9 cellular contexts compared by ENCODE assay signal in genomic region chr1:209569445-209570207, GRCh38. TPM values are rescaled to one million over a fixed set of nuclear protein-coding genes. Genes with fewer than 3 reads are reported as not detected.
DNase-seq lines count a peak whose midpoint lies in the region; ATAC-seq and TF ChIP-seq lines count a peak whose summit lies in the region.
"Had no signal": no experiment of that assay in that cellular context is flagged by ENCODE, and none has a peak within 500 bp of the region (broad histone marks: within the 10 kb centered on the region; RNA-seq: fewer than 3 reads in every experiment).

No MANE protein-coding gene starts in this region.

- H2BK5ac ChIP-seq in mesenchymal stem cell (ENCODE audit: low read depth, low read length, poor library complexity, severe bottlenecking): no peak overlapping the region

- no peak overlapping the region for H2AFZ ChIP-seq in mesenchymal stem cell (ENCODE audit: low read depth, low read length)

- no peaks in the 10 kb centered on the region for H3K79me1 ChIP-seq in mesenchymal stem cell (replicated peaks; ENCODE audit: low read length, poor library complexity, severe bottlenecking)

- H3K27me3 Mint-ChIP-seq in HFFc6 (ENCODE audit: insufficient read depth): peaks cover 17% of the 10 kb centered on the region

- no peak overlapping the region for H4K91ac ChIP-seq in mesenchymal stem cell (ENCODE audit: low read length)

- peak overlapping the region in 1 of 2 experiments; percentile 26 for H2BK12ac ChIP-seq in mesenchymal stem cell (ENCODE audit: low read length in 2 of 2)

- TF ChIP-seq POLR2A in GM18505 (IDR thresholded peaks at IDR 0.05; ENCODE audit: borderline replicate concordance, extremely low read depth, insufficient read depth, insufficient read length): no peak

- WGBS in mesenchymal stem cell: 12% methylated on average over 9 of the region's 9 CpGs

- no peaks in the 10 kb centered on the region for H3K36me3 ChIP-seq in mesenchymal stem cell (ENCODE audit: control insufficient read depth in 1 of 2, insufficient read depth in 2 of 2, low read depth in 1 of 2, low read length in 2 of 2)

- no peak overlapping the region for H3K27ac Mint-ChIP-seq in HFFc6
- H3K27ac Mint-ChIP-seq: activated naive CD8-positive, alpha-beta T cell had no signal

- H3K27me3 ChIP-seq in mesenchymal stem cell (ENCODE audit: control insufficient read depth in 1 of 2, insufficient read depth in 1 of 2, low read length in 2 of 2): peaks cover 36 to 53% of the 10 kb centered on the region in 2 experiments

- H3K4me2 ChIP-seq in mesenchymal stem cell (ENCODE audit: low read length, poor library complexity, severe bottlenecking): no peak overlapping the region

- H3K9ac ChIP-seq in mesenchymal stem cell (ENCODE audit: low read length): peak overlapping the region; percentile 82

- peak; percentile 92 for DNase-seq in COLO829 (ENCODE audit: low spot score)
- DNase-seq in HFFc6: peak; percentile 59
- peak; percentile 80 for DNase-seq in NCI-H460 (ENCODE audit: extremely low read depth, low read depth)
- DNase-seq in activated CD4-positive, alpha-beta T cell treated with anti-CD3 and anti-CD28 coated beads, Interleukin-2, amount 50 U/mL, for 24 hours (ENCODE audit: low read depth in 1 of 2, low spot score in 1 of 2): peak; percentile 38 to 72
- DNase-seq in dermis microvascular lymphatic vessel endothelial cell (ENCODE audit: low read depth in 2 of 2): peak; percentile 62 to 84
- peak; percentile 76 for DNase-seq in mesenchymal stem cell
- peak; percentile 30 to 46 for DNase-seq in stimulated activated CD8-positive, alpha-beta memory T cell treated with anti-CD3 and anti-CD28 coated beads, Interleukin-15, amount 100 ng/mL, for 4 hours (ENCODE audit: low read depth in 2 of 2)

- no peak for ATAC-seq in GM18505 (IDR thresholded peaks at IDR 0.05; ENCODE audit: unreplicated experiment)

- H3K4ac ChIP-seq in mesenchymal stem cell (ENCODE audit: low read depth in 1 of 2, low read length in 2 of 2): no peak overlapping the region

- no peaks in the 10 kb centered on the region for H3K9me3 Mint-ChIP-seq in HFFc6

- H3K4me1 ChIP-seq in mesenchymal stem cell (ENCODE audit: control insufficient read depth, insufficient read depth, low read depth, low read length): no peaks in the 10 kb centered on the region

- no peak overlapping the region for H3K18ac ChIP-seq in mesenchymal stem cell (ENCODE audit: low read depth in 1 of 2, low read length in 2 of 2)

- no peak overlapping the region for H3K23ac ChIP-seq in mesenchymal stem cell (ENCODE audit: low read length in 2 of 2)

- H3K4me3 Mint-ChIP-seq in HFFc6: peak overlapping the region; percentile 52
- H3K4me3 Mint-ChIP-seq: activated naive CD8-positive, alpha-beta T cell had no signal

- no peaks in the 10 kb centered on the region for H3K36me3 Mint-ChIP-seq in HFFc6 (ENCODE audit: low read depth)
- H3K36me3 Mint-ChIP-seq: activated naive CD8-positive, alpha-beta T cell had no signal

- peak overlapping the region; percentile 31 for H4K8ac ChIP-seq in mesenchymal stem cell (ENCODE audit: low read length)

- no peak overlapping the region for H2BK120ac ChIP-seq in mesenchymal stem cell (ENCODE audit: low read depth, low read length)

- no peak overlapping the region for H3K14ac ChIP-seq in mesenchymal stem cell (ENCODE audit: low read length in 2 of 2)

- no peaks in the 10 kb centered on the region for H3K9me3 ChIP-seq in mesenchymal stem cell (ENCODE audit: control insufficient read depth, low read length)

- peak overlapping the region in 1 of 2 experiments; percentile 70 for H3K4me3 ChIP-seq in mesenchymal stem cell (ENCODE audit: insufficient read depth in 1 of 2, low read depth in 1 of 2, low read length in 2 of 2)

- peak; percentile 95 for TF ChIP-seq CTCF in HFFc6 (IDR thresholded peaks at IDR 0.05)

- H2AK5ac ChIP-seq in mesenchymal stem cell (ENCODE audit: low read length, severe bottlenecking): no peak overlapping the region

- H3K27ac ChIP-seq in mesenchymal stem cell (ENCODE audit: low read length, poor library complexity, severe bottlenecking): no peak overlapping the region

- no peak overlapping the region for H2BK15ac ChIP-seq in mesenchymal stem cell (ENCODE audit: low read depth, poor library complexity, severe bottlenecking)

- peaks cover 50% of the 10 kb centered on the region for H3K4me1 Mint-ChIP-seq in HFFc6 (ENCODE audit: low read depth)

RNA-seq across cellular contexts. Expression of gene CAMK1G, which starts 13.9 kb away (rescaled TPM):
- total RNA-seq in HFFc6 (2021; fragmentation: NEBNext Ultra II Directional; extraction: Animal tissue kit (Norgen Biotek cat#: 25700)): 1 to 10 TPM; 4.9 to 8.0 (median 5.9) TPM
- not detected in 2 replicates for total RNA-seq in NCI-H460 (2014; rRNA removed; shearing (Covaris generic))
- not detected in 2 replicates for polyA plus RNA-seq in NCI-H460 (2014; cell fraction: nucleus; rRNA removed)
- not detected in 2 replicates for total RNA-seq in dermis microvascular lymphatic vessel endothelial cell
- polyA plus RNA-seq in mesenchymal stem cell (2013, experiment 1 of 2): 12.0 TPM
- 12.0 TPM for polyA plus RNA-seq in mesenchymal stem cell (2013, experiment 2 of 2)

Comparison
In these comparisons a context has a peak if more than half of its experiments do, and no peak if none do; other contexts are left out.
1. DNase-seq: peak in every context shown above with its lines; median percentile 92 in COLO829; 80 in NCI-H460; 76 in mesenchymal stem cell; 73 in dermis microvascular lymphatic vessel endothelial cell; 59 in HFFc6; 55 in activated CD4-positive, alpha-beta T cell treated with anti-CD3 and anti-CD28 coated beads, Interleukin-2, amount 50 U/mL, for 24 hours; 38 in stimulated activated CD8-positive, alpha-beta memory T cell treated with anti-CD3 and anti-CD28 coated beads, Interleukin-15, amount 100 ng/mL, for 4 hours.